19 cellular contexts compared by ENCODE assay signal in the genomic region with DNA sequence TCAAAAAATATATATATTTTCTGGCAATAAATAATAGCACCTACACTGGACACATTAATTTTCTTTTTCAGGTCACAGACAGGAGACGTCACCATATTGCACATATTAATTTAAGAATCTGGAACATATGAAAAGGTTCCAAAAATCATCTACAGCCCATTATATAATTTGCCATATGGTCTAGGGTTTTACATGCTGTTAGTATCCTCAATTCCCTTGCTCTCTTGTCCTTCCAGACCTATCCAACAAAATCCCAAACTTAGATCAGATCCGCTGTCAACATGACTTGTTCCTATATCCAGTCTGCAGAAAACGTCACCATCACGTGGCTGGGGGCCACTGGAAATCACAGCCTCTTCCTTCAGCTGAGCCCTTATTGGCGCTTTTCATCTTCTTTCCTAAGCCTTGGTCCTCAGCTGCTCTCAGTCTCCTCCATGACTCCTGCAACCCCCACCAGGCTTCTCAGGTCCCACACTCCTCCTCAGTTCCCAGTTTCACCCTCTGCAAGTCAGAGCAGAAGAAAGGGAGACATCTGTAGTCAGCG.
DNase-seq lines count a peak whose midpoint lies in the region; ATAC-seq and TF ChIP-seq lines count a peak whose summit lies in the region.
"Had no signal": no experiment of that assay in that cellular context is flagged by ENCODE, and none has a peak within 500 bp of the region (broad histone marks: within the 10 kb centered on the region; RNA-seq: fewer than 3 reads in every experiment).

No MANE protein-coding gene starts in this region.

- H3K27me3 ChIP-seq in dorsolateral prefrontal cortex (no peaks in the 10 kb centered on the region), foreskin keratinocyte (no peaks in the 10 kb centered on the region)
- H3K27me3 ChIP-seq: BE2C; BLaER1 treated with 17β-estradiol and CSF1 and Interleukin-3, amounts not matched to agents 10 nM and 100 nM had no signal

- in situ Hi-C loops in G401 (cut with HindIII; ENCODE audit: low sequenced_read_pairs): no loop called here

- DNase-seq in G401 (ENCODE audit: low spot score): peak; percentile 67
- DNase-seq in dorsolateral prefrontal cortex: peak in 4 of 10 donors; percentile 36 to 57 (median 48)
- peak; percentile 48 for DNase-seq in superior temporal gyrus (ENCODE audit: extremely low spot score)
- no peak for DNase-seq in ecto neural progenitor cell (ENCODE audit: low spot score)
- no peak for DNase-seq in foreskin keratinocyte
- DNase-seq: 8988T; ACHN; AML-193; BE2C; Calu3; CD4-positive, alpha-beta T cell; COR-L47; DMS53; DMS79 treated with DMSO at 0.1 percent for 48 hours; H7 had no signal

- ATAC-seq in foreskin keratinocyte (no peak), HG03565 (IDR thresholded peaks at IDR 0.05; ENCODE audit: unreplicated experiment) (no peak)
- ATAC-seq: A549 had no signal

- H3K4me1 ChIP-seq in foreskin keratinocyte: peaks cover 6% of the 10 kb centered on the region
- H3K4me1 ChIP-seq: A549, BE2C had no signal

- no peak for TF ChIP-seq CTCF in dorsolateral prefrontal cortex (IDR thresholded peaks at IDR 0.05 in 54 of 56, conservative IDR thresholded peaks at IDR 0.05 in 2 of 56; ENCODE audit: low read depth in 1 of 56, partially characterized antibody in 56 of 56)
- no peak for TF ChIP-seq CTCF in foreskin keratinocyte (conservative IDR thresholded peaks at IDR 0.05)

- H3K4me3 ChIP-seq in dorsolateral prefrontal cortex: no peak overlapping the region
- H3K4me3 ChIP-seq: A549; BLaER1 treated with 17β-estradiol and CSF1 and Interleukin-3, amounts not matched to agents 10 nM and 100 nM had no signal

- H3K27ac ChIP-seq in angular gyrus (ENCODE audit: low read depth, low read length): peak overlapping the region; percentile 44
- peak overlapping the region in 50 of 59 donors; percentile 4 to 90 (median 64) for H3K27ac ChIP-seq in dorsolateral prefrontal cortex
- no peak overlapping the region for H3K27ac ChIP-seq in foreskin keratinocyte
- H3K27ac ChIP-seq: A549; BLaER1 treated with 17β-estradiol and CSF1 and Interleukin-3, amounts not matched to agents 10 nM and 100 nM had no signal

- intact Hi-C loops in dorsolateral prefrontal cortex (cut with DNase I): no loop called here

Comparison
In these comparisons a context has a peak if more than half of its experiments do, and no peak if none do; other contexts are left out.
1. DNase-seq: peak in G401 (single experiment) and superior temporal gyrus (single experiment); none in ecto neural progenitor cell (single experiment) and foreskin keratinocyte (0 of 2).